In genomic region chr12:70635713-70636112, GRCh38 we compare ENCODE assay signal across 22 cellular contexts. TPM values are rescaled to one million over a fixed set of nuclear protein-coding genes. Genes with fewer than 3 reads are reported as not detected.
"Had no signal": no experiment of that assay in that cellular context is flagged by ENCODE, and none has a peak within 500 bp of the region (broad histone marks: within the 10 kb centered on the region; RNA-seq: fewer than 3 reads in every experiment).

No MANE protein-coding gene starts in this region.

- H3K27ac ChIP-seq: colonic mucosa, foreskin keratinocyte, SK-N-MC had no signal

- ATAC-seq: activated CD4-positive, alpha-beta T cell treated with anti-CD3 and anti-CD28 coated beads for 36 hours; foreskin keratinocyte; naive thymus-derived CD4-positive, alpha-beta T cell; T-helper 17 cell had no signal

- FAIRE-seq: astrocyte had no signal

- DNase-seq: activated B cell treated with CpG ODN at 0.5 μM for 24 hours; activated CD4-positive, alpha-beta T cell treated with anti-CD3 and anti-CD28 coated beads for 36 hours; activated CD4-positive, alpha-beta T cell treated with anti-CD3 and anti-CD28 coated beads, Interleukin-2, amount 50 U/mL, for 4 hours; activated naive CD4-positive, alpha-beta T cell treated with Interleukin-2 at 50 U/mL for 16 hours; activated naive CD8-positive, alpha-beta T cell treated with anti-CD3 and anti-CD28 coated beads for 36 hours; activated T-cell treated with anti-CD3 and anti-CD28 coated beads, Interleukin-2, amount 50 U/mL, for 48 hours; colonic mucosa; endodermal cell; foreskin keratinocyte; hippocampal formation; naive thymus-derived CD4-positive, alpha-beta T cell; occipital lobe; stimulated activated CD4-positive, alpha-beta T cell treated with anti-CD3 and anti-CD28 coated beads, Interleukin-4, amount 100 ng/mL, for 4 hours; SW 1271; T-helper 17 cell had no signal

- H3K36me3 Mint-ChIP-seq: activated naive CD8-positive, alpha-beta T cell treated with anti-CD3 and anti-CD28 coated beads for 36 hours; naive thymus-derived CD4-positive, alpha-beta T cell had no signal

- H3K27me3 ChIP-seq: colonic mucosa, foreskin keratinocyte, tibial nerve had no signal

- H3K9me3 Mint-ChIP-seq: activated B cell treated with CpG ODN at 0.5 μM for 24 hours; activated naive CD8-positive, alpha-beta T cell treated with anti-CD3 and anti-CD28 coated beads for 36 hours; endodermal cell; neural crest cell; stimulated activated naive CD8-positive, alpha-beta T cell treated with anti-CD3 and anti-CD28 coated beads, Interleukin-15, Interleukin-2, amounts not matched to agents 100 ng/mL and 50 ng/mL, for 24 hours had no signal

- H3K4me1 Mint-ChIP-seq: activated B cell treated with CpG ODN at 0.5 μM for 24 hours; activated CD4-positive, alpha-beta T cell treated with anti-CD3 and anti-CD28 coated beads for 36 hours; activated naive CD8-positive, alpha-beta T cell treated with anti-CD3 and anti-CD28 coated beads for 36 hours; endodermal cell; naive thymus-derived CD4-positive, alpha-beta T cell; neural crest cell had no signal

- H3K36me3 ChIP-seq: colonic mucosa, tibial nerve had no signal

- H3K9me3 ChIP-seq: colonic mucosa, tibial nerve had no signal

- H3K4me1 ChIP-seq: colonic mucosa, foreskin keratinocyte, tibial nerve had no signal

- H3K27ac Mint-ChIP-seq: activated B cell treated with CpG ODN at 0.5 μM for 24 hours; activated CD4-positive, alpha-beta T cell treated with anti-CD3 and anti-CD28 coated beads for 36 hours; activated naive CD8-positive, alpha-beta T cell treated with anti-CD3 and anti-CD28 coated beads for 36 hours; endodermal cell; naive thymus-derived CD4-positive, alpha-beta T cell; stimulated activated naive CD8-positive, alpha-beta T cell treated with anti-CD3 and anti-CD28 coated beads, Interleukin-15, Interleukin-2, amounts not matched to agents 100 ng/mL and 50 ng/mL, for 24 hours; T-helper 17 cell had no signal

- H3K4me3 Mint-ChIP-seq: activated B cell treated with CpG ODN at 0.5 μM for 24 hours; activated CD4-positive, alpha-beta T cell treated with anti-CD3 and anti-CD28 coated beads for 36 hours; activated naive CD8-positive, alpha-beta T cell treated with anti-CD3 and anti-CD28 coated beads for 36 hours; endodermal cell; naive thymus-derived CD4-positive, alpha-beta T cell; neural crest cell; stimulated activated naive CD8-positive, alpha-beta T cell treated with anti-CD3 and anti-CD28 coated beads, Interleukin-15, Interleukin-2, amounts not matched to agents 100 ng/mL and 50 ng/mL, for 24 hours; T-helper 17 cell had no signal

- H3K4me3 ChIP-seq: colonic mucosa, lung, SK-N-MC had no signal

RNA-seq across cellular contexts. Expression of gene PTPRB, which starts 1.5 kb away (rescaled TPM):
- total RNA-seq: activated B cell treated with CpG ODN at 0.5 μM for 24 hours; activated CD4-positive, alpha-beta T cell treated with anti-CD3 and anti-CD28 coated beads for 36 hours; activated CD8-positive, alpha-beta memory T cell treated with anti-CD3 and anti-CD28 coated beads for 36 hours; activated naive CD8-positive, alpha-beta T cell treated with anti-CD3 and anti-CD28 coated beads for 36 hours; T-helper 17 cell had no signal
- polyA plus RNA-seq: naive thymus-derived CD4-positive, alpha-beta T cell had no signal
